26 cellular contexts compared by ENCODE assay signal in genomic region chr1:232499151-232499550, GRCh38.
"Had no signal": no experiment of that assay in that cellular context is flagged by ENCODE, and none has a peak within 500 bp of the region (broad histone marks: within the 10 kb centered on the region; RNA-seq: fewer than 3 reads in every experiment).

No MANE protein-coding gene starts in this region.

- H3K27ac ChIP-seq: adrenal gland, foreskin keratinocyte, left ventricle myocardium inferior, neutrophil, pancreas, psoas muscle had no signal

- ATAC-seq: activated CD4-positive, alpha-beta T cell treated with anti-CD3 and anti-CD28 coated beads for 36 hours; activated T-helper 17 cell treated with anti-CD3 and anti-CD28 coated beads, Interleukin-2, amount 50 U/mL, for 72 hours; foreskin keratinocyte; natural killer cell; pancreas; psoas muscle; right cardiac atrium; stimulated activated naive CD8-positive, alpha-beta T cell treated with anti-CD3 and anti-CD28 coated beads, Interleukin-15, Interleukin-2, amounts not matched to agents 100 U/mL and 50 U/mL, for 24 hours had no signal

- H3K36me3 ChIP-seq: adrenal gland, left ventricle myocardium inferior, neutrophil, pancreas, transverse colon had no signal

- H3K4me3 ChIP-seq: adrenal gland, left ventricle myocardium inferior, pancreas, psoas muscle, transverse colon had no signal

- H3K27ac Mint-ChIP-seq: activated B cell treated with CpG ODN at 0.5 μM for 24 hours; activated CD4-positive, alpha-beta T cell treated with anti-CD3 and anti-CD28 coated beads for 36 hours; activated naive CD8-positive, alpha-beta T cell; activated T-cell treated with anti-CD3 and anti-CD28 coated beads, Interleukin-2, amount 50 U/mL, for 24 hours; activated T-helper 17 cell treated with anti-CD3 and anti-CD28 coated beads, Interleukin-2, amount 50 U/mL, for 72 hours; natural killer cell; T-helper 1 cell treated with Interleukin-12 subunit alpha and Interleukin-12 subunit beta and Interleukin-4 antibody, amounts not matched to agents 30 μg/mL and 1 μg/mL, for 36 hours had no signal

- FAIRE-seq: bronchial epithelial cell, pancreas, urothelium cell line had no signal

- H3K4me1 Mint-ChIP-seq: activated B cell treated with CpG ODN at 0.5 μM for 24 hours; activated CD4-positive, alpha-beta T cell treated with anti-CD3 and anti-CD28 coated beads for 36 hours; activated T-helper 17 cell treated with anti-CD3 and anti-CD28 coated beads, Interleukin-2, amount 50 U/mL, for 72 hours; natural killer cell had no signal

- H3K27me3 ChIP-seq: adrenal gland, foreskin keratinocyte, neutrophil, pancreas, transverse colon had no signal

- H3K4me3 Mint-ChIP-seq: activated B cell treated with CpG ODN at 0.5 μM for 24 hours; activated CD4-positive, alpha-beta T cell treated with anti-CD3 and anti-CD28 coated beads for 36 hours; activated naive CD8-positive, alpha-beta T cell; activated T-cell treated with anti-CD3 and anti-CD28 coated beads, Interleukin-2, amount 50 U/mL, for 24 hours; activated T-helper 17 cell treated with anti-CD3 and anti-CD28 coated beads, Interleukin-2, amount 50 U/mL, for 72 hours; natural killer cell; T-helper 1 cell treated with Interleukin-12 subunit alpha and Interleukin-12 subunit beta and Interleukin-4 antibody, amounts not matched to agents 30 μg/mL and 1 μg/mL, for 36 hours had no signal

- H3K9me3 Mint-ChIP-seq: activated B cell treated with CpG ODN at 0.5 μM for 24 hours; activated T-cell treated with anti-CD3 and anti-CD28 coated beads, Interleukin-2, amount 50 U/mL, for 24 hours; activated T-helper 17 cell treated with anti-CD3 and anti-CD28 coated beads, Interleukin-2, amount 50 U/mL, for 72 hours; natural killer cell; T-helper 1 cell treated with Interleukin-12 subunit alpha and Interleukin-12 subunit beta and Interleukin-4 antibody, amounts not matched to agents 30 μg/mL and 1 μg/mL, for 36 hours had no signal

- H3K27me3 Mint-ChIP-seq: activated B cell treated with CpG ODN at 0.5 μM for 24 hours; activated CD4-positive, alpha-beta T cell treated with anti-CD3 and anti-CD28 coated beads for 36 hours; activated naive CD8-positive, alpha-beta T cell; activated T-cell treated with anti-CD3 and anti-CD28 coated beads, Interleukin-2, amount 50 U/mL, for 24 hours; activated T-helper 17 cell treated with anti-CD3 and anti-CD28 coated beads, Interleukin-2, amount 50 U/mL, for 72 hours had no signal

- H3K4me1 ChIP-seq: adrenal gland, foreskin keratinocyte had no signal

- H3K9me3 ChIP-seq: adrenal gland, left ventricle myocardium inferior, neutrophil, pancreas, psoas muscle, transverse colon had no signal

- H3K36me3 Mint-ChIP-seq: activated naive CD8-positive, alpha-beta T cell; natural killer cell had no signal

- DNase-seq: activated B cell treated with CpG ODN at 0.5 μM for 24 hours; activated CD4-positive, alpha-beta T cell treated with anti-CD3 and anti-CD28 coated beads for 36 hours; activated CD4-positive, alpha-beta T cell treated with anti-CD3 and anti-CD28 coated beads, Interleukin-2, amount 50 U/mL, for 4 hours; activated CD8-positive, alpha-beta memory T cell treated with anti-CD3 and anti-CD28 coated beads for 24 hours; activated CD8-positive, alpha-beta memory T cell treated with anti-CD3 and anti-CD28 coated beads, Interleukin-2, amount 50 U/mL, for 4 hours; activated T-cell treated with anti-CD3 and anti-CD28 coated beads, Interleukin-2, amount 50 U/mL, for 24 hours; adrenal gland; cortex of kidney; foreskin keratinocyte; left ventricle myocardium inferior; midbrain; natural killer cell; pancreas; psoas muscle; right cardiac atrium; stimulated activated CD4-positive, alpha-beta T cell treated with anti-CD3 and anti-CD28 coated beads, Interleukin-12 subunit alpha, Interleukin-12 subunit beta, amount 100 ng/mL, for 4 hours; stimulated activated CD4-positive, alpha-beta T cell treated with anti-CD3 and anti-CD28 coated beads, Interleukin-4, amount 100 ng/mL, for 4 hours; stimulated activated naive CD8-positive, alpha-beta T cell treated with anti-CD3 and anti-CD28 coated beads, Interleukin-15, Interleukin-2, amounts not matched to agents 100 U/mL and 50 U/mL, for 24 hours; substantia nigra; transverse colon had no signal
